Comparison of ENCODE assay signal across 9 cellular contexts in genomic region chr13:21670006-21670882, GRCh38. TPM values are rescaled to one million over a fixed set of nuclear protein-coding genes. Genes with fewer than 3 reads are reported as not detected.
DNase-seq lines count a peak whose midpoint lies in the region; ATAC-seq, FAIRE-seq and TF ChIP-seq lines count a peak whose summit lies in the region.
"Had no signal": no experiment of that assay in that cellular context is flagged by ENCODE, and none has a peak within 500 bp of the region (broad histone marks: within the 10 kb centered on the region; RNA-seq: fewer than 3 reads in every experiment).

No MANE protein-coding gene starts in this region.

- TF ChIP-seq POLR2A in H1 (IDR thresholded peaks at IDR 0.05; ENCODE audit: control extremely low read depth in 1 of 2, low read depth in 2 of 2, low read length in 2 of 2): no peak

- no peak overlapping the region; the same call in 1 of the 2 replicates for H2BK5ac ChIP-seq in H1 (ENCODE audit: low read depth, low read length)

- peaks cover 39% of the 10 kb centered on the region for H3K4me1 Mint-ChIP-seq in activated CD4-positive, alpha-beta memory T cell treated with anti-CD3 and anti-CD28 coated beads for 36 hours (ENCODE audit: low read depth)
- H3K4me1 Mint-ChIP-seq in stimulated activated naive CD8-positive, alpha-beta T cell treated with anti-CD3 and anti-CD28 coated beads, Interleukin-15, Interleukin-2, amounts not matched to agents 100 ng/mL and 50 ng/mL, for 24 hours (ENCODE audit: low read depth): peaks cover 50% of the 10 kb centered on the region

- H3K4me3 Mint-ChIP-seq in activated CD4-positive, alpha-beta memory T cell treated with anti-CD3 and anti-CD28 coated beads for 36 hours: peak overlapping the region; percentile 85
- peak overlapping the region; percentile 87 for H3K4me3 Mint-ChIP-seq in stimulated activated naive CD8-positive, alpha-beta T cell treated with anti-CD3 and anti-CD28 coated beads, Interleukin-15, Interleukin-2, amounts not matched to agents 100 ng/mL and 50 ng/mL, for 24 hours

- no peak overlapping the region for H4K5ac ChIP-seq in H1 (ENCODE audit: insufficient read length, low read depth, low read length)

- peak overlapping the region; percentile 92; the same call in 1 of the 2 replicates for H2BK15ac ChIP-seq in H1 (ENCODE audit: low read length)

- H2AFZ ChIP-seq in H1 (ENCODE audit: low read length): peak overlapping the region; percentile 91

- H3K27ac ChIP-seq in H1 (ENCODE audit: low read depth, low read length): no peak overlapping the region

- H3K4ac ChIP-seq in H1 (replicated peaks; ENCODE audit: insufficient read length, low read depth, low read length): no peak overlapping the region

- H3K4me3 ChIP-seq in H1 (ENCODE audit: extremely low read depth in 1 of 4, insufficient read depth in 2 of 4, low read depth in 3 of 4, low read length in 4 of 4): peak overlapping the region; percentile 51 to 82 (median 68)

- 2% methylated on average over 61 of the region's 70 CpGs; no CpG with 5 or more reads in 1 of the 2 experiments for WGBS in H1 (ENCODE audit: extremely low coverage in 1 of 2, insufficient coverage in 1 of 2, insufficient read length in 1 of 2, insufficient replicate concordance in 2 of 2, low coverage in 1 of 2, low lambda C conversion rate in 2 of 2, missing lambda C conversion rate in 1 of 2), 2 experiments

- POLR2A ChIA-PET in activated CD4-positive, alpha-beta memory T cell treated with anti-CD3 and anti-CD28 coated beads for 36 hours (lab: Charles Lee): interaction anchor here (0.7 to 3.4 kb wide), 2 partner anchors 67 to 1256 kb away, joined by 3 to 12 read pairs; partner anchors contain the start of gene MICU2
- POLR2A ChIA-PET in H1 (lab: Charles Lee; ENCODE audit: partially characterized antibody): interaction anchor here (0.6 to 2.2 kb wide), 4 partner anchors 12 to 211 kb away, joined by 3 to 8 read pairs (median 3); partner anchors contain the start of gene ZDHHC20

- peaks cover 24% of the 10 kb centered on the region for H3K27me3 Mint-ChIP-seq in activated CD4-positive, alpha-beta memory T cell treated with anti-CD3 and anti-CD28 coated beads for 36 hours
- H3K27me3 Mint-ChIP-seq in stimulated activated naive CD8-positive, alpha-beta T cell treated with anti-CD3 and anti-CD28 coated beads, Interleukin-15, Interleukin-2, amounts not matched to agents 100 ng/mL and 50 ng/mL, for 24 hours: peaks cover 49% of the 10 kb centered on the region

- peak overlapping the region; percentile 84; the same call in 1 of the 2 replicates for H2BK12ac ChIP-seq in H1 (ENCODE audit: low read depth, low read length)

- H3K14ac ChIP-seq in H1 (ENCODE audit: insufficient read length): no peak overlapping the region

- ATAC-seq in HG02798 (IDR thresholded peaks at IDR 0.05; ENCODE audit: poor library complexity, unreplicated experiment): peak; percentile 29

- peak overlapping the region; percentile 62; the same call in 1 of the 2 replicates for H4K8ac ChIP-seq in H1 (ENCODE audit: extremely low read depth, insufficient read depth, low read length)

- H4K20me1 ChIP-seq in H1 (replicated peaks in 1 of 2; ENCODE audit: control insufficient read depth in 1 of 2, insufficient read depth in 2 of 2, low read length in 2 of 2): peaks cover 6 to 12% of the 10 kb centered on the region in 2 experiments

- no peaks in the 10 kb centered on the region for H3K79me1 ChIP-seq in H1 (ENCODE audit: low read depth, low read length)

- H3K9ac ChIP-seq in H1 (replicated peaks in 1 of 4; ENCODE audit: extremely low read depth in 1 of 4, low read depth in 3 of 4, low read length in 3 of 4): peak overlapping the region in 3 of 4 experiments; percentile 34 to 82 (median 50); a peak in 5 of 7 replicates

- intact Hi-C loops in activated CD4-positive, alpha-beta memory T cell treated with anti-CD3 and anti-CD28 coated beads for 36 hours (cut with micrococcal nuclease): loop anchor here (2.0 to 5.0 kb wide), 4 partner anchors 31 to 493 kb away; partner anchors contain the start of genes MRPL57 and SKA3

- no peak overlapping the region for H2AK5ac ChIP-seq in H1 (ENCODE audit: low read depth, low read length)

- H3K36me3 Mint-ChIP-seq in activated CD4-positive, alpha-beta memory T cell treated with anti-CD3 and anti-CD28 coated beads for 36 hours: no peaks in the 10 kb centered on the region
- no peaks in the 10 kb centered on the region for H3K36me3 Mint-ChIP-seq in stimulated activated naive CD8-positive, alpha-beta T cell treated with anti-CD3 and anti-CD28 coated beads, Interleukin-15, Interleukin-2, amounts not matched to agents 100 ng/mL and 50 ng/mL, for 24 hours (ENCODE audit: low read depth)

- peak overlapping the region; percentile 90 to 97 for H3K4me2 ChIP-seq in H1 (ENCODE audit: insufficient read depth in 1 of 2, low read depth in 2 of 2, low read length in 2 of 2)

- no peaks in the 10 kb centered on the region for H3K9me3 Mint-ChIP-seq in activated CD4-positive, alpha-beta memory T cell treated with anti-CD3 and anti-CD28 coated beads for 36 hours
- no peaks in the 10 kb centered on the region for H3K9me3 Mint-ChIP-seq in stimulated activated naive CD8-positive, alpha-beta T cell treated with anti-CD3 and anti-CD28 coated beads, Interleukin-15, Interleukin-2, amounts not matched to agents 100 ng/mL and 50 ng/mL, for 24 hours

- no peaks in the 10 kb centered on the region for H3K9me3 ChIP-seq in H1 (ENCODE audit: insufficient read depth in 2 of 2, low read depth in 1 of 2, low read length in 1 of 2)

- peak; percentile 19 for FAIRE-seq in H1 (lab: Jason Lieb, UNC)
- FAIRE-seq: G401.6 had no signal

- no peak overlapping the region for H2BK20ac ChIP-seq in H1 (ENCODE audit: low read length)

- H3K18ac ChIP-seq in H1 (ENCODE audit: extremely low read depth, low read length): no peak overlapping the region; the same call in none of the 2 replicates

- TF ChIP-seq RAD21 in H1 (IDR thresholded peaks at IDR 0.05 in 1 of 2, conservative IDR thresholded peaks at IDR 0.05 in 1 of 2; ENCODE audit: low read depth in 2 of 2, low read length in 2 of 2): no peak; a peak in 1 of 4 replicates

- no peak for TF ChIP-seq EP300 in H1 (IDR thresholded peaks at IDR 0.05; ENCODE audit: borderline replicate concordance in 1 of 2, low read depth in 2 of 2, low read length in 2 of 2)

- H2BK120ac ChIP-seq in H1 (replicated peaks; ENCODE audit: low read depth, low read length): no peak overlapping the region

- no peaks in the 10 kb centered on the region for H3K36me3 ChIP-seq in H1 (ENCODE audit: control insufficient read depth in 2 of 4, insufficient read depth in 4 of 4, low read length in 3 of 4)

- DNase-seq in NCI-H2029 (lab: John Stamatoyannopoulos, UW) (peak; percentile 40), NCI-H2029 treated with DMSO at 0.1 percent for 48 hours (lab: John Stamatoyannopoulos, UW) (no peak), NCI-H2196 (lab: John Stamatoyannopoulos, UW; ENCODE audit: unreplicated experiment) (peak; percentile 22), H1 (ENCODE audit: low read depth in 1 of 2, low spot score in 2 of 2) (no peak), midbrain (lab: John Stamatoyannopoulos, UW) (peak; percentile 26)
- peak; percentile 69 for DNase-seq in activated CD4-positive, alpha-beta memory T cell treated with anti-CD3 and anti-CD28 coated beads for 36 hours

- peaks cover 3 to 22% (median 11%) of the 10 kb centered on the region in 4 experiments; a peak in 5 of 7 replicates for H3K4me1 ChIP-seq in H1 (replicated peaks in 1 of 4; ENCODE audit: control insufficient read depth in 3 of 4, insufficient read depth in 4 of 4, low read length in 3 of 4)

- H3K79me2 ChIP-seq in H1 (ENCODE audit: control insufficient read depth in 1 of 2, insufficient read depth in 2 of 2, low read length in 2 of 2): no peaks in the 10 kb centered on the region

- peaks cover 40 to 80% (median 68%) of the 10 kb centered on the region in 4 experiments for H3K27me3 ChIP-seq in H1 (replicated peaks in 1 of 4; ENCODE audit: control insufficient read depth in 3 of 4, extremely low read depth in 1 of 4, insufficient read depth in 3 of 4, low read length in 3 of 4)

- H4K91ac ChIP-seq in H1 (replicated peaks; ENCODE audit: insufficient read length, low read length): no peak overlapping the region

- peaks cover 34% of the 10 kb centered on the region for H3K23me2 ChIP-seq in H1 (ENCODE audit: low read depth, low read length)

- H3K56ac ChIP-seq in H1 (replicated peaks; ENCODE audit: insufficient read length, low read depth, low read length): peak overlapping the region; percentile 11

- peak overlapping the region; percentile 40 for H3K27ac Mint-ChIP-seq in activated CD4-positive, alpha-beta memory T cell treated with anti-CD3 and anti-CD28 coated beads for 36 hours
- peak overlapping the region; percentile 88 for H3K27ac Mint-ChIP-seq in stimulated activated naive CD8-positive, alpha-beta T cell treated with anti-CD3 and anti-CD28 coated beads, Interleukin-15, Interleukin-2, amounts not matched to agents 100 ng/mL and 50 ng/mL, for 24 hours

- no peak for TF ChIP-seq CTCF in H1 (IDR thresholded peaks at IDR 0.05; ENCODE audit: control extremely low read depth in 1 of 3, insufficient read depth in 1 of 3, low read depth in 1 of 3, low read length in 3 of 3)

- CTCF ChIA-PET in activated CD4-positive, alpha-beta memory T cell treated with anti-CD3 and anti-CD28 coated beads for 36 hours (lab: Charles Lee): interaction anchor here (1.1 to 4.3 kb wide), 4 partner anchors 13 to 66 kb away, joined by 3 to 23 read pairs (median 5); partner anchors contain the start of gene MICU2
- CTCF ChIA-PET in H1 (lab: Charles Lee; ENCODE audit: partially characterized antibody): interaction anchor here (0.7 to 1.4 kb wide), 2 partner anchors 32 to 376 kb away, joined by 3 read pairs; no protein-coding TSS in a partner anchor

- no peak overlapping the region for H3K23ac ChIP-seq in H1 (ENCODE audit: insufficient read length)

TF ChIP-seq in H1, 55 proteins besides CTCF, POLR2A, EP300 and RAD21 (continues in another document):
- TF ChIP-seq POU5F1 (IDR thresholded peaks at IDR 0.05; ENCODE audit: low read depth, low read length): no peak
- TF ChIP-seq EZH2 (IDR thresholded peaks at IDR 0.05; ENCODE audit: low read depth, low read length, severe bottlenecking): peak; percentile 47

RNA-seq across cellular contexts. Expression of gene FGF9, which starts 0.6 kb away (rescaled TPM):
- total RNA-seq in activated CD4-positive, alpha-beta memory T cell treated with anti-CD3 and anti-CD28 coated beads for 36 hours: under 1 TPM in 1 of 2 experiments, not detected in 1; 0.07 TPM
- total RNA-seq in H1 (2021; fragmentation: NEBNext Ultra II Directional; extraction: Animal tissue kit (Norgen Biotek cat#: 25700)): 0.08 TPM in 1 of 2 replicates, not detected in the other
- polyA plus RNA-seq in H1 (2011; rRNA removed): 0.02 TPM in 1 of 2 replicates, not detected in the other
- polyA plus RNA-seq in H1 (2011; cell fraction: cytosol; rRNA removed): 0.03 TPM
- polyA plus RNA-seq in H1 (2011; cell fraction: nucleus; rRNA removed): 0.04 TPM
- polyA plus RNA-seq in H1 (2012, experiment 1 of 2): 0.23 to 0.33 TPM in 2 of 4 replicates, not detected in the others
- 0.31 TPM for polyA plus RNA-seq in H1 (2012, experiment 2 of 2)
- polyA plus RNA-seq in H1 (2013, experiment 1 of 2): 0.18 TPM
- 0.06 TPM for polyA plus RNA-seq in H1 (2013, experiment 2 of 2)
- polyA minus RNA-seq in H1 (2011; rRNA and poly(A)+ RNA removed): 0.06 TPM in 1 of 2 replicates, not detected in the other
- polyA minus RNA-seq in H1 (2011; cell fraction: cytosol; rRNA and poly(A)+ RNA removed): not detected
- not detected for polyA minus RNA-seq in H1 (2011; cell fraction: nucleus; rRNA and poly(A)+ RNA removed)

Comparison
In these comparisons a context has a peak if more than half of its experiments do, and no peak if none do; other contexts are left out.
1. DNase-seq: peak in NCI-H2029 (single experiment), NCI-H2196 (single experiment), activated CD4-positive, alpha-beta memory T cell treated with anti-CD3 and anti-CD28 coated beads for 36 hours (single experiment) and midbrain (single experiment); none in NCI-H2029 treated with DMSO at 0.1 percent for 48 hours (single experiment) and H1 (0 of 2).